ENCODE assay signal across 14 cellular contexts in genomic region chr6:84135291-84135690, GRCh38.
A peak's percentile ranks its signal among the peaks of the same experiment; 100 is the strongest.
DNase-seq lines count a peak whose midpoint lies in the region; ATAC-seq and TF ChIP-seq lines count a peak whose summit lies in the region.
"Had no signal": no experiment of that assay in that cellular context is flagged by ENCODE, and none has a peak within 500 bp of the region (broad histone marks: within the 10 kb centered on the region; RNA-seq: fewer than 3 reads in every experiment).

No MANE protein-coding gene starts in this region.

- no peak overlapping the region for H4K5ac ChIP-seq in IMR-90 (ENCODE audit: low read depth, low read length)

- H3K36me3 ChIP-seq in IMR-90 (ENCODE audit: control insufficient read depth, insufficient read depth, low read length) (no peaks in the 10 kb centered on the region), RWPE2 (ENCODE audit: low read depth) (no peaks in the 10 kb centered on the region), upper lobe of right lung (no peaks in the 10 kb centered on the region)

- no TSS peak for BruUV-seq in IMR-90 (replicated peaks; lab: Mats Ljungman, UMichigan)

- no peak overlapping the region for H3K56ac ChIP-seq in IMR-90 (ENCODE audit: extremely low read depth, insufficient read depth, low read length)

- POLR2A ChIA-PET in IMR-90 (lab: Charles Lee; ENCODE audit: unreplicated experiment), result no interaction called here

- H2AK5ac ChIP-seq in IMR-90 (ENCODE audit: low read depth, low read length), result no peak overlapping the region

- no peaks in the 10 kb centered on the region for H3K79me1 ChIP-seq in IMR-90 (ENCODE audit: low read depth in 1 of 2, low read length in 2 of 2)

- H2AK9ac ChIP-seq in IMR-90 (replicated peaks; ENCODE audit: low read depth, low read length, poor library complexity), result no peak overlapping the region

- H2BK5ac ChIP-seq in IMR-90 (ENCODE audit: low read depth, low read length, poor library complexity, severe bottlenecking), result no peak overlapping the region

- H3K27ac ChIP-seq in IMR-90 (ENCODE audit: insufficient read depth, low read length) (no peak overlapping the region), RWPE2 (ENCODE audit: poor library complexity, severe bottlenecking) (peak overlapping the region; percentile 43), upper lobe of right lung (no peak overlapping the region)
- H3K27ac ChIP-seq: BLaER1 had no signal

- H3K4me2 ChIP-seq in IMR-90 (ENCODE audit: low read depth, low read length), result no peak overlapping the region
- H3K4me2 ChIP-seq: BLaER1 had no signal

- intact Hi-C loops in IMR-90 (cut with micrococcal nuclease) (no loop called here), upper lobe of right lung (cut with DNase I) (no loop called here)

- H4K20me1 ChIP-seq in IMR-90 (ENCODE audit: insufficient read depth, low read length), result no peaks in the 10 kb centered on the region
- H4K20me1 ChIP-seq: BLaER1 had no signal

- H2BK120ac ChIP-seq in IMR-90 (ENCODE audit: low read depth, low read length), result no peak overlapping the region

- no peak overlapping the region for H3K14ac ChIP-seq in IMR-90 (replicated peaks; ENCODE audit: low read depth, low read length)

- no peak for TF ChIP-seq RAD21 in IMR-90 (IDR thresholded peaks at IDR 0.05; ENCODE audit: low read length)

- dilution Hi-C loops in IMR-90 (cut with HindIII; ENCODE audit: low sequenced_read_pairs, unreplicated experiment), result no loop called here

- ATAC-seq in IMR-90 (ENCODE audit: low read depth) (0 out of 2 replicates have a peak, but pooled peaks have one; percentile 14), RWPE2 (ENCODE audit: low read depth) (peak; percentile 79), upper lobe of right lung (no peak)
- ATAC-seq: HCT116 had no signal

- H3K4me3 ChIP-seq in IMR-90 (ENCODE audit: insufficient read depth, low read depth, low read length), result no peak overlapping the region
- no peak overlapping the region for H3K4me3 ChIP-seq in RWPE2 (ENCODE audit: severe bottlenecking)
- H3K4me3 ChIP-seq in upper lobe of right lung, result no peak overlapping the region
- H3K4me3 ChIP-seq: BLaER1 had no signal

- in situ Hi-C loops in IMR-90 (cut with MboI; ENCODE audit: low sequenced_read_pairs), result no loop called here

- H3K4ac ChIP-seq in IMR-90 (ENCODE audit: low read depth, low read length), result no peak overlapping the region

- H3K9me1 ChIP-seq in IMR-90 (ENCODE audit: insufficient read depth, low read length), result no peaks in the 10 kb centered on the region

- no peak overlapping the region for H4K91ac ChIP-seq in IMR-90 (ENCODE audit: insufficient read depth, low read depth, low read length)

- no peaks in the 10 kb centered on the region for H3K4me1 ChIP-seq in IMR-90 (ENCODE audit: control insufficient read depth, insufficient read depth, low read length)
- H3K4me1 ChIP-seq in RWPE2 (ENCODE audit: insufficient read depth, poor library complexity, severe bottlenecking), result peaks cover 10% of the 10 kb centered on the region
- H3K4me1 ChIP-seq in upper lobe of right lung, result no peaks in the 10 kb centered on the region
- H3K4me1 ChIP-seq: BLaER1, Caco-2 had no signal

- H2BK15ac ChIP-seq in IMR-90 (ENCODE audit: low read depth, low read length), result no peak overlapping the region

- no peaks in the 10 kb centered on the region; the same call in 1 of the 2 replicates for H3K9me3 ChIP-seq in IMR-90 (ENCODE audit: control insufficient read depth, insufficient read depth, low read length)
- no peaks in the 10 kb centered on the region for H3K9me3 ChIP-seq in RWPE2 (ENCODE audit: severe bottlenecking)
- H3K9me3 ChIP-seq in upper lobe of right lung, result no peaks in the 10 kb centered on the region
- H3K9me3 ChIP-seq: Caco-2 had no signal

- no peak overlapping the region for H2AFZ ChIP-seq in IMR-90 (replicated peaks; ENCODE audit: low read length, poor library complexity)

- no peak overlapping the region for H3K9ac ChIP-seq in IMR-90 (ENCODE audit: low read depth, low read length)
- H3K9ac ChIP-seq: BLaER1 had no signal

- TF ChIP-seq CTCF in IMR-90 (conservative IDR thresholded peaks at IDR 0.05; ENCODE audit: low read depth, low read length) (no peak), RWPE2 (IDR thresholded peaks at IDR 0.05; ENCODE audit: poor library complexity, severe bottlenecking) (no peak), upper lobe of right lung (IDR thresholded peaks at IDR 0.05) (no peak)

- no peak overlapping the region for H4K8ac ChIP-seq in IMR-90 (ENCODE audit: low read depth in 2 of 2, low read length in 2 of 2)

- TF ChIP-seq POLR2A in IMR-90 (IDR thresholded peaks at IDR 0.05; ENCODE audit: low read depth, low read length), result no peak

- no peak overlapping the region for H3K18ac ChIP-seq in IMR-90 (ENCODE audit: low read depth, low read length)

- H3K23ac ChIP-seq in IMR-90 (ENCODE audit: low read depth, low read length), result no peak overlapping the region

- no CpG with 5 or more reads among the region's 5 CpGs for WGBS in IMR-90 (ENCODE audit: extremely low coverage in 2 of 2, insufficient read length in 1 of 2), 2 experiments

- CTCF ChIA-PET in IMR-90 (lab: Yijun Ruan, JAX), result no interaction called here

- H3K27me3 ChIP-seq in IMR-90 (ENCODE audit: control insufficient read depth, insufficient read depth, low read length) (no peaks in the 10 kb centered on the region), RWPE2 (ENCODE audit: insufficient read depth, poor library complexity, severe bottlenecking) (no peaks in the 10 kb centered on the region), upper lobe of right lung (no peaks in the 10 kb centered on the region)
- H3K27me3 ChIP-seq: BLaER1 had no signal

- H2BK20ac ChIP-seq in IMR-90 (ENCODE audit: low read depth, low read length), result no peak overlapping the region

- peak; percentile 3 for DNase-seq in EH (ENCODE audit: low read depth)
- no peak for DNase-seq in IMR-90
- DNase-seq in RWPE2 (ENCODE audit: low spot score), result no peak
- DNase-seq in fibroblast of peridontal ligament (ENCODE audit: extremely low read depth), result peak; percentile 2
- DNase-seq in activated T-cell treated with anti-CD3 and anti-CD28 coated beads for 4 hours, result no peak
- DNase-seq in upper lobe of right lung, result no peak
- no peak for DNase-seq in T-helper 2 cell
- DNase-seq: 8988T; AML-193; Caco-2; CD8-positive, alpha-beta memory T cell; DMS53 had no signal

TF ChIP-seq in IMR-90, 13 proteins besides CTCF, POLR2A, EP300 and RAD21:
- TF ChIP-seq NFE2L2 (IDR thresholded peaks at IDR 0.05; ENCODE audit: low read depth, low read length) (no peak), BHLHE40 (IDR thresholded peaks at IDR 0.05; ENCODE audit: low read depth, low read length) (no peak), RCOR1 (IDR thresholded peaks at IDR 0.05; ENCODE audit: insufficient replicate concordance, low read length) (no peak), SMC3 (IDR thresholded peaks at IDR 0.05; ENCODE audit: low read depth, low read length) (no peak), FOS (IDR thresholded peaks at IDR 0.05; ENCODE audit: low read depth, low read length) (no peak), MAFK (IDR thresholded peaks at IDR 0.05; ENCODE audit: low read depth, low read length) (no peak), RFX5 (IDR thresholded peaks at IDR 0.05; ENCODE audit: low read depth, low read length) (no peak), MAZ (IDR thresholded peaks at IDR 0.05; ENCODE audit: borderline replicate concordance, low read depth, low read length) (no peak), USF2 (IDR thresholded peaks at IDR 0.05; ENCODE audit: low read depth, low read length) (no peak), CEBPB (IDR thresholded peaks at IDR 0.05; ENCODE audit: low read depth, low read length) (no peak), MXI1 (IDR thresholded peaks at IDR 0.05; ENCODE audit: borderline replicate concordance, low read depth, low read length) (no peak)

Comparison
In these comparisons a context has a peak if more than half of its experiments do, and no peak if none do; other contexts are left out.
1. DNase-seq: peak in EH (single experiment) and fibroblast of peridontal ligament (single experiment); none in IMR-90 (single experiment), RWPE2 (single experiment), activated T-cell treated with anti-CD3 and anti-CD28 coated beads for 4 hours (single experiment), upper lobe of right lung (single experiment) and T-helper 2 cell (0 of 5).